9 cellular contexts compared by ENCODE assay signal in the genomic region with DNA sequence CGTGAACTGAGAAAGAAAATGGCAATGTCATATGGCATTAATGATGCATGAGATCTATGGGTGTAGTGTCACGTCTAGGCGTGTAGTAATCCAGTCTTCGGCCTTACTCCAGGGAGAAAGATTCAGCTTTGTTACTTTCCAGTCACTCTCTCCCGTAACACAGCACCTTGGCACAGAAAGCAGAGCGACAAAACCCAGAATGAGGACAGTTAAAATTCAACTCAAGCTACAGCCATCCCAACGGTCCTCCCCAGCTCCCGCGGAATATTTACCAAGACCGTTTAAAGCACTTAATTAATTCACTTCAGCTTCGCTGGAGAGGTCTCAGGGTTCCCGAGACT. TPM values are rescaled to one million over a fixed set of nuclear protein-coding genes. Genes with fewer than 3 reads are reported as not detected.
DNase-seq lines count a peak whose midpoint lies in the region; ATAC-seq and TF ChIP-seq lines count a peak whose summit lies in the region.
"Had no signal": no experiment of that assay in that cellular context is flagged by ENCODE, and none has a peak within 500 bp of the region (broad histone marks: within the 10 kb centered on the region; RNA-seq: fewer than 3 reads in every experiment).

No MANE protein-coding gene starts in this region.

- H3K27ac Mint-ChIP-seq in endothelial cell (ENCODE audit: unreplicated experiment) (peak overlapping the region; percentile 67), nephron progenitor cell (peak overlapping the region; percentile 49)

- peak overlapping the region; percentile 79 for H3K4me3 ChIP-seq in AG10803 (ENCODE audit: low read length)
- peak overlapping the region; percentile 91 for H3K4me3 ChIP-seq in PC-3 (ENCODE audit: low read length)

- H3K27me3 ChIP-seq in PC-3 (ENCODE audit: low read length), result no peaks in the 10 kb centered on the region

- TSS peak; percentile 55 for BruUV-seq in PC-3 (replicated peaks; lab: Mats Ljungman, UMichigan)

- H3K27me3 Mint-ChIP-seq in endothelial cell (ENCODE audit: unreplicated experiment) (peaks cover 20% of the 10 kb centered on the region), nephron progenitor cell (ENCODE audit: low read depth, poor library complexity) (peaks cover 10% of the 10 kb centered on the region)

- no peak for TF ChIP-seq CTCF in AG10803 (conservative IDR thresholded peaks at IDR 0.05; ENCODE audit: low read length)
- no peak for TF ChIP-seq CTCF in PC-3 (conservative IDR thresholded peaks at IDR 0.05; ENCODE audit: low read depth, low read length)
- no peak for TF ChIP-seq CTCF in endothelial cell (IDR thresholded peaks at IDR 0.05; ENCODE audit: unreplicated experiment)
- no peak for TF ChIP-seq CTCF in nephron progenitor cell (IDR thresholded peaks at IDR 0.05)

- H3K9ac ChIP-seq in PC-3 (ENCODE audit: low read length), result peak overlapping the region; percentile 86

- H3K9me3 ChIP-seq in PC-3 (ENCODE audit: low read length), result no peaks in the 10 kb centered on the region

- ATAC-seq in PC-3, result 0 out of 2 replicates have a peak, but pooled peaks have one; percentile 0
- no peak for ATAC-seq in activated CD4-positive, CD25-positive, alpha-beta regulatory T cell treated with anti-CD3 and anti-CD28 coated beads, Interleukin-2, amount 50 U/mL, for 24 hours
- ATAC-seq in HG02884 (IDR thresholded peaks at IDR 0.05; ENCODE audit: unreplicated experiment), result no peak
- ATAC-seq in GM21423 (IDR thresholded peaks at IDR 0.05; ENCODE audit: unreplicated experiment), result no peak

- peak overlapping the region; percentile 69 for H2AFZ ChIP-seq in PC-3 (ENCODE audit: low read length)

- H4K20me1 ChIP-seq in PC-3 (ENCODE audit: low read length), result peaks cover 17% of the 10 kb centered on the region

- H3K4me1 Mint-ChIP-seq in endothelial cell (ENCODE audit: unreplicated experiment) (peaks cover 53% of the 10 kb centered on the region), nephron progenitor cell (peaks cover 43% of the 10 kb centered on the region)

- DNase-seq in AG10803 (ENCODE audit: low read depth) (no peak), PC-3 (peak; percentile 21), endothelial cell (ENCODE audit: low spot score) (no peak), nephron progenitor cell (no peak), SKM-1 treated with dmso at 0.1 percent for 144 hours (lab: John Stamatoyannopoulos, UW; ENCODE audit: unreplicated experiment) (no peak)
- DNase-seq: NCI-H2081 treated with DMSO at 0.1 percent for 48 hours had no signal

- peak overlapping the region; percentile 90 for H3K4me2 ChIP-seq in PC-3 (ENCODE audit: low read length)

- peaks cover 53% of the 10 kb centered on the region for H3K79me2 ChIP-seq in PC-3 (ENCODE audit: low read length)

- CTCF ChIA-PET in PC-3 (lab: Charles Lee), result interaction anchor here (0.5 kb wide), 1 partner anchor 82 kb away, joined by 3 read pairs; no protein-coding TSS in a partner anchor

- POLR2A ChIA-PET in PC-3 (lab: Charles Lee; ENCODE audit: unreplicated experiment), result no interaction called here

- intact Hi-C loops in PC-3 (cut with micrococcal nuclease), result loop anchor here (5.0 kb wide), 1 partner anchor 213 kb away; no protein-coding TSS in a partner anchor

- H3K27ac ChIP-seq in PC-3 (ENCODE audit: low read length), result peak overlapping the region; percentile 26

- H3F3A ChIP-seq in PC-3 (ENCODE audit: low read length, unreplicated experiment), result no peaks in the 10 kb centered on the region

- no peaks in the 10 kb centered on the region for H3K36me3 ChIP-seq in PC-3 (ENCODE audit: low read depth, low read length)

- H3K4me3 Mint-ChIP-seq in endothelial cell (ENCODE audit: unreplicated experiment) (peak overlapping the region; percentile 95), nephron progenitor cell (peak overlapping the region; percentile 88)

- H3K4me1 ChIP-seq in PC-3 (ENCODE audit: insufficient read depth, low read length), result peaks cover 44% of the 10 kb centered on the region

- H3K9me3 Mint-ChIP-seq in endothelial cell (ENCODE audit: unreplicated experiment), result no peaks in the 10 kb centered on the region
- H3K9me3 Mint-ChIP-seq in nephron progenitor cell, result no peaks in the 10 kb centered on the region

- H3K9me2 ChIP-seq in PC-3 (replicated peaks; ENCODE audit: low read length), result no peaks in the 10 kb centered on the region

- peaks cover 35% of the 10 kb centered on the region for H3K36me3 Mint-ChIP-seq in endothelial cell (ENCODE audit: low read depth, unreplicated experiment)
- no peaks in the 10 kb centered on the region for H3K36me3 Mint-ChIP-seq in nephron progenitor cell (ENCODE audit: low read depth)

RNA-seq across cellular contexts. Expression of gene CRIM1, which starts 0.8 kb away (rescaled TPM):
- total RNA-seq in PC-3 (2014; rRNA removed) (70.7 and 85.7 TPM in 2 replicates), endothelial cell (ENCODE audit: unreplicated experiment) (246 TPM)
